Comparison of ENCODE assay signal across 8 cellular contexts in the genomic region with DNA sequence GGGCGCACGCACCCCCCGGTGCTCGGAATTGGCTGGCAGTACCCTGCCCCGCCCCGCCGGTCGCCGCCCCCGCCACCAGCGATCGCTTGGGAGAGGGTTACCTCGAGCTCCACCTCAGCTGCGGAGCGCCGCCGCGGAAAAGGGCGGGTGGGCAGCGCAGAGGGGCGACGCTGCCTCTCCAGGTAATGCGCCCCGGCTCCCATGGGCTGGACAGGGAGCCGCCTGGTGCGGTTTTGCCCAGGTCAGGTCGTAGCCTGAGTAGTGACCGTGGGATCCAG. TPM values are rescaled to one million over a fixed set of nuclear protein-coding genes. Genes with fewer than 3 reads are reported as not detected.
DNase-seq lines count a peak whose midpoint lies in the region; ATAC-seq and TF ChIP-seq lines count a peak whose summit lies in the region.

No MANE protein-coding gene starts in this region.

- H3K4me1 Mint-ChIP-seq in progenitor cell of endocrine pancreas (ENCODE audit: low read depth), result peaks cover 24% of the 10 kb centered on the region

- TF ChIP-seq CTCF in AG04450 (IDR thresholded peaks at IDR 0.05; ENCODE audit: low read depth, low read length), result no peak
- TF ChIP-seq CTCF in MM.1S (IDR thresholded peaks at IDR 0.05; ENCODE audit: low read length), result no peak
- no peak for TF ChIP-seq CTCF in progenitor cell of endocrine pancreas (IDR thresholded peaks at IDR 0.05; ENCODE audit: unreplicated experiment)

- POLR2A ChIA-PET in AG04450 (lab: Yijun Ruan, JAX), result interaction anchor here (0.7 to 5.1 kb wide), 3 partner anchors 195 to 202 kb away, joined by 3 to 176 read pairs (median 3); no protein-coding TSS in a partner anchor

- no peak for DNase-seq in AG04450 (ENCODE audit: low read depth, low spot score)
- DNase-seq in MM.1S, result no peak
- peak; percentile 54 for DNase-seq in activated T-helper 9 cell treated with anti-CD3 and anti-CD28 coated beads, Interleukin-2, amount 50 U/mL, for 16 hours (ENCODE audit: low read depth)
- peak; percentile 76 for DNase-seq in germinal center (ENCODE audit: low spot score)
- peak; percentile 32 for DNase-seq in progenitor cell of endocrine pancreas (ENCODE audit: low spot score, unreplicated experiment)
- DNase-seq in NCI-H1930 (lab: John Stamatoyannopoulos, UW), result no peak
- no peak for DNase-seq in pons (ENCODE audit: low spot score)

- peak overlapping the region; percentile 71 for H3K27ac ChIP-seq in AG04450 (ENCODE audit: low read depth, low read length)
- H3K27ac ChIP-seq in MM.1S (ENCODE audit: low read length), result no peak overlapping the region

- no peaks in the 10 kb centered on the region for H3K27me3 ChIP-seq in AG04450 (ENCODE audit: control insufficient read depth, insufficient read depth, low read length)
- no peaks in the 10 kb centered on the region for H3K27me3 ChIP-seq in MM.1S (replicated peaks; ENCODE audit: insufficient read depth, low read length)

- H3K4me1 ChIP-seq in MM.1S (ENCODE audit: low read length), result no peaks in the 10 kb centered on the region

- peaks cover 12% of the 10 kb centered on the region; the same call in 1 of the 2 replicates for H3K79me2 ChIP-seq in MM.1S (ENCODE audit: low read length)

- H3K9me3 Mint-ChIP-seq in progenitor cell of endocrine pancreas (ENCODE audit: low read depth), result no peaks in the 10 kb centered on the region

- CTCF ChIA-PET in AG04450 (lab: Charles Lee), result interaction anchor here (1.8 to 8.2 kb wide), 2 partner anchors 197 to 202 kb away, joined by 5 to 221 read pairs; no protein-coding TSS in a partner anchor

- H3K36me3 Mint-ChIP-seq in progenitor cell of endocrine pancreas (ENCODE audit: insufficient read depth), result peaks cover 7% of the 10 kb centered on the region

- no peaks in the 10 kb centered on the region for H4K20me1 ChIP-seq in MM.1S (ENCODE audit: insufficient read depth, low read length)

- H3K9me3 ChIP-seq in AG04450 (ENCODE audit: control insufficient read depth, insufficient read depth, low read length) (no peaks in the 10 kb centered on the region; the same call in 1 of the 2 replicates), MM.1S (replicated peaks; ENCODE audit: insufficient read depth, low read length) (no peaks in the 10 kb centered on the region)

- H3K27me3 Mint-ChIP-seq in progenitor cell of endocrine pancreas, result peaks cover 14% of the 10 kb centered on the region

- ATAC-seq in GM21423 (IDR thresholded peaks at IDR 0.05; ENCODE audit: unreplicated experiment), result no peak

- H2AFZ ChIP-seq in MM.1S (ENCODE audit: low read length), result peak overlapping the region; percentile 53; the same call in 1 of the 2 replicates

- H3K27ac Mint-ChIP-seq in progenitor cell of endocrine pancreas, result no peak overlapping the region

- H3K9me2 ChIP-seq in MM.1S (replicated peaks; ENCODE audit: insufficient read depth, low read length), result no peaks in the 10 kb centered on the region

- no peaks in the 10 kb centered on the region for H3K36me3 ChIP-seq in MM.1S (replicated peaks; ENCODE audit: insufficient read depth, low read length)

- peak overlapping the region; percentile 80 for H3K4me3 ChIP-seq in AG04450 (ENCODE audit: low read depth, low read length)
- peak overlapping the region; percentile 82 for H3K4me3 ChIP-seq in MM.1S (ENCODE audit: low read length)

- no peak overlapping the region; the same call in 1 of the 2 replicates for H3K9ac ChIP-seq in MM.1S (ENCODE audit: low read length)

- H3K4me3 Mint-ChIP-seq in progenitor cell of endocrine pancreas (ENCODE audit: low read depth), result peak overlapping the region; percentile 97

- H3K4me2 ChIP-seq in MM.1S (ENCODE audit: low read depth, low read length), result peak overlapping the region; percentile 91

- H3F3A ChIP-seq in MM.1S (ENCODE audit: insufficient read depth, low read length), result peaks cover 10% of the 10 kb centered on the region; the same call in 1 of the 2 replicates

RNA-seq across cellular contexts. Expression of gene PFKFB3, which starts 1.3 kb away (rescaled TPM):
- 24.3 and 26.6 TPM in 2 replicates for polyA plus RNA-seq in AG04450 (2011; rRNA removed)
- polyA minus RNA-seq in AG04450 (2011; rRNA and poly(A)+ RNA removed), result 18.9 and 22.3 TPM in 2 replicates
- 63.9 and 64.5 TPM in 2 replicates for total RNA-seq in progenitor cell of endocrine pancreas

Comparison
In these comparisons a context has a peak if more than half of its experiments do, and no peak if none do; other contexts are left out.
1. DNase-seq: peak in activated T-helper 9 cell treated with anti-CD3 and anti-CD28 coated beads, Interleukin-2, amount 50 U/mL, for 16 hours (single experiment), germinal center (single experiment) and progenitor cell of endocrine pancreas (single experiment); none in AG04450 (single experiment), MM.1S (single experiment), NCI-H1930 (0 of 2) and pons (single experiment).